Comparison of ENCODE assay signal across 9 cellular contexts in the genomic region with DNA sequence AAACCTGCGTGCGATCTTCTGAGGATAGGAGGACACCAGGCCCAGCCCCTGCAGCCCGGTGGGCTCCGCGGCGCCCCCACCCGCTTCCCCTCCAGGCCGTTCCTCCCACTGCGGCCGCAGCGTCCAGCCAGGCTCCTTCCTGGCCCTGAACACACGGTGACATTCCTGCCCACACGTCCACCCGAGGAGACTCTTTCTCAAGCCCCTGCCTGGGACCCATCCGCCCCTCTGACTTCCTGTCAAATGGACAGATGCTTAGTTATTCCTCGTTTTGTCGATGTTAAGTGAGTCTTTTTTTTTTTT. TPM values are rescaled to one million over a fixed set of nuclear protein-coding genes. Genes with fewer than 3 reads are reported as not detected.
DNase-seq lines count a peak whose midpoint lies in the region; ATAC-seq and TF ChIP-seq lines count a peak whose summit lies in the region.
"Had no signal": no experiment of that assay in that cellular context is flagged by ENCODE, and none has a peak within 500 bp of the region (broad histone marks: within the 10 kb centered on the region; RNA-seq: fewer than 3 reads in every experiment).

No MANE protein-coding gene starts in this region.

- intact Hi-C loops in spleen (cut with DNase I; ENCODE audit: low total_unique reads), result no loop called here

- peaks cover 30% of the 10 kb centered on the region for H3K4me1 ChIP-seq in hepatocyte (ENCODE audit: insufficient read depth)
- H3K4me1 ChIP-seq in spleen, result peaks cover 0 to 17% (median 10%) of the 10 kb centered on the region in 6 donors

- no peak for ATAC-seq in HG02763 (IDR thresholded peaks at IDR 0.05; ENCODE audit: unreplicated experiment)
- ATAC-seq in GM21529 (IDR thresholded peaks at IDR 0.05; ENCODE audit: unreplicated experiment), result no peak
- no peak for ATAC-seq in HG03280 (IDR thresholded peaks at IDR 0.05; ENCODE audit: unreplicated experiment)

- H3K9me2 ChIP-seq in hepatocyte (replicated peaks; ENCODE audit: insufficient read depth), result no peaks in the 10 kb centered on the region

- peaks cover 60% of the 10 kb centered on the region for H3K27me3 Mint-ChIP-seq in activated naive CD8-positive, alpha-beta T cell treated with anti-CD3 and anti-CD28 coated beads for 36 hours

- H3K9me3 ChIP-seq in hepatocyte (ENCODE audit: low read depth), result no peaks in the 10 kb centered on the region
- no peaks in the 10 kb centered on the region for H3K9me3 ChIP-seq in spleen

- TF ChIP-seq POLR2A in spleen (IDR thresholded peaks at IDR 0.05), result no peak

- peaks cover 1% of the 10 kb centered on the region for H3K36me3 Mint-ChIP-seq in activated naive CD8-positive, alpha-beta T cell treated with anti-CD3 and anti-CD28 coated beads for 36 hours

- no peaks in the 10 kb centered on the region for H3K36me3 ChIP-seq in hepatocyte (replicated peaks; ENCODE audit: insufficient read depth, low read depth)
- no peaks in the 10 kb centered on the region for H3K36me3 ChIP-seq in spleen

- peaks cover 19% of the 10 kb centered on the region for H3K4me1 Mint-ChIP-seq in activated naive CD8-positive, alpha-beta T cell treated with anti-CD3 and anti-CD28 coated beads for 36 hours

- no peak overlapping the region for H3K27ac Mint-ChIP-seq in activated naive CD8-positive, alpha-beta T cell treated with anti-CD3 and anti-CD28 coated beads for 36 hours

- H3K4me3 ChIP-seq in hepatocyte, result no peak overlapping the region
- H3K4me3 ChIP-seq in spleen, result peak overlapping the region; percentile 26 to 64 (median 32)

- H3K27me3 ChIP-seq in hepatocyte (no peaks in the 10 kb centered on the region), spleen (replicated peaks in 1 of 7) (peaks cover 0 to 44% (median 10%) of the 10 kb centered on the region in 7 donors)

- H3K9me3 Mint-ChIP-seq in activated naive CD8-positive, alpha-beta T cell treated with anti-CD3 and anti-CD28 coated beads for 36 hours, result no peaks in the 10 kb centered on the region

- H3K4me3 Mint-ChIP-seq in activated naive CD8-positive, alpha-beta T cell treated with anti-CD3 and anti-CD28 coated beads for 36 hours, result peak overlapping the region; percentile 62

- peak overlapping the region; percentile 89 for H3K27ac ChIP-seq in hepatocyte
- no peak overlapping the region for H3K27ac ChIP-seq in spleen

- 95% methylated on average over 17 of the region's 17 CpGs for WGBS in hepatocyte (ENCODE audit: low lambda C conversion rate, missing lambda C conversion rate)
- 7 to 32% (median 19%) methylated on average over 12 to 17 of the region's 17 CpGs for WGBS in spleen, 5 donors

- DNase-seq in EL (peak; percentile 1), hepatocyte (ENCODE audit: low spot score) (no peak), spleen (no peak)
- DNase-seq in activated naive CD8-positive, alpha-beta T cell treated with anti-CD3 and anti-CD28 coated beads for 36 hours, result no peak
- DNase-seq: NCI-H774; stimulated activated CD8-positive, alpha-beta memory T cell treated with anti-CD3 and anti-CD28 coated beads, Interleukin-4, amount 100 ng/mL, for 48 hours had no signal

- H2AFZ ChIP-seq in hepatocyte, result no peak overlapping the region

- no peak overlapping the region for H3K4me2 ChIP-seq in hepatocyte

- TF ChIP-seq CTCF in hepatocyte (IDR thresholded peaks at IDR 0.05; ENCODE audit: poor library complexity) (no peak), spleen (IDR thresholded peaks at IDR 0.05 in 8 of 11, conservative IDR thresholded peaks at IDR 0.05 in 3 of 11) (no peak)

- no peaks in the 10 kb centered on the region for H4K20me1 ChIP-seq in hepatocyte (ENCODE audit: insufficient read depth, poor library complexity, severe bottlenecking)

- H3K79me2 ChIP-seq in hepatocyte, result no peaks in the 10 kb centered on the region

RNA-seq across cellular contexts. Expression of a gene that starts 32.4 kb away (rescaled TPM):
- under 1 TPM; 0.62 to 0.66 TPM for total RNA-seq in activated naive CD8-positive, alpha-beta T cell treated with anti-CD3 and anti-CD28 coated beads for 36 hours
- 1.4 and 2.3 TPM in 2 replicates for total RNA-seq in hepatocyte
- 2.9 and 6.7 TPM in 2 replicates for polyA plus RNA-seq in hepatocyte
- total RNA-seq in spleen, result 1 to 10 TPM in 2 of 7 donors, under 1 TPM in 4, not detected in 1; 0.28 to 2.8 (median 0.67) TPM
- under 1 TPM; 0.61 to 0.96 (median 0.86) TPM for polyA plus RNA-seq in spleen
